1 cellular context compared by ENCODE assay signal in the genomic region with DNA sequence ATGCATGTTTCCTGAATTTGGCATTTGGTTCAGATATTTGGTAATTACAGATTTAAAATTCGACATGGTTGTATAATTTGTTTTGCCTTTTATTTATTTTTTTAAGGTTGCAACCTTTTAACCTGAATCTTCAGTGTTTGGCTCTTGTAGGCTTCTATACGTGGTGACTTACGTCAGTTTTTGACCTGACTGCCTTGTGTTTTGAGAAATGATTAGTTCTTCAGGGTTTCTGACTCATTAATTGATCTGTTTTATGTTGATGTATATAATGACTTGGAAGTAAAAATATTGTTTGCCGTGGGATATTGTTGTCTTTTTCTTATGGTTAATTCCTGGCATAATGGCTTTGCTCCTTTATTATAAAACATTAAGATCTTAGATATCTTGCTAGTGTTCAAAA.
TF ChIP-seq lines count a peak whose summit lies in the region.

No MANE protein-coding gene starts in this region.

TF ChIP-seq in SK-N-SH, 30 proteins besides CTCF, POLR2A, EP300 and RAD21 (continued from another document):
- TF ChIP-seq, protein P1, sequence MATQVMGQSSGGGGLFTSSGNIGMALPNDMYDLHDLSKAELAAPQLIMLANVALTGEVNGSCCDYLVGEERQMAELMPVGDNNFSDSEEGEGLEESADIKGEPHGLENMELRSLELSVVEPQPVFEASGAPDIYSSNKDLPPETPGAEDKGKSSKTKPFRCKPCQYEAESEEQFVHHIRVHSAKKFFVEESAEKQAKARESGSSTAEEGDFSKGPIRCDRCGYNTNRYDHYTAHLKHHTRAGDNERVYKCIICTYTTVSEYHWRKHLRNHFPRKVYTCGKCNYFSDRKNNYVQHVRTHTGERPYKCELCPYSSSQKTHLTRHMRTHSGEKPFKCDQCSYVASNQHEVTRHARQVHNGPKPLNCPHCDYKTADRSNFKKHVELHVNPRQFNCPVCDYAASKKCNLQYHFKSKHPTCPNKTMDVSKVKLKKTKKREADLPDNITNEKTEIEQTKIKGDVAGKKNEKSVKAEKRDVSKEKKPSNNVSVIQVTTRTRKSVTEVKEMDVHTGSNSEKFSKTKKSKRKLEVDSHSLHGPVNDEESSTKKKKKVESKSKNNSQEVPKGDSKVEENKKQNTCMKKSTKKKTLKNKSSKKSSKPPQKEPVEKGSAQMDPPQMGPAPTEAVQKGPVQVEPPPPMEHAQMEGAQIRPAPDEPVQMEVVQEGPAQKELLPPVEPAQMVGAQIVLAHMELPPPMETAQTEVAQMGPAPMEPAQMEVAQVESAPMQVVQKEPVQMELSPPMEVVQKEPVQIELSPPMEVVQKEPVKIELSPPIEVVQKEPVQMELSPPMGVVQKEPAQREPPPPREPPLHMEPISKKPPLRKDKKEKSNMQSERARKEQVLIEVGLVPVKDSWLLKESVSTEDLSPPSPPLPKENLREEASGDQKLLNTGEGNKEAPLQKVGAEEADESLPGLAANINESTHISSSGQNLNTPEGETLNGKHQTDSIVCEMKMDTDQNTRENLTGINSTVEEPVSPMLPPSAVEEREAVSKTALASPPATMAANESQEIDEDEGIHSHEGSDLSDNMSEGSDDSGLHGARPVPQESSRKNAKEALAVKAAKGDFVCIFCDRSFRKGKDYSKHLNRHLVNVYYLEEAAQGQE (IDR thresholded peaks at IDR 0.05; ENCODE audit: low read depth, low read length), result no peak
- no peak for TF ChIP-seq NRF1 (IDR thresholded peaks at IDR 0.05; ENCODE audit: low read depth, low read length)
- no peak for TF ChIP-seq POLR2AphosphoS5 (IDR thresholded peaks at IDR 0.05; ENCODE audit: low read depth, low read length)
- TF ChIP-seq TAF1 (IDR thresholded peaks at IDR 0.05; ENCODE audit: borderline replicate concordance, low read depth, low read length), result no peak
- TF ChIP-seq TEAD4 (IDR thresholded peaks at IDR 0.05; ENCODE audit: borderline replicate concordance, insufficient read depth), result no peak
- no peak for TF ChIP-seq EZH2phosphoT487 (IDR thresholded peaks at IDR 0.05; ENCODE audit: borderline replicate concordance, low read depth)
- TF ChIP-seq NFIC (IDR thresholded peaks at IDR 0.05; ENCODE audit: borderline replicate concordance), result no peak
